ENCODE assay signal across 38 cellular contexts in the genomic region with DNA sequence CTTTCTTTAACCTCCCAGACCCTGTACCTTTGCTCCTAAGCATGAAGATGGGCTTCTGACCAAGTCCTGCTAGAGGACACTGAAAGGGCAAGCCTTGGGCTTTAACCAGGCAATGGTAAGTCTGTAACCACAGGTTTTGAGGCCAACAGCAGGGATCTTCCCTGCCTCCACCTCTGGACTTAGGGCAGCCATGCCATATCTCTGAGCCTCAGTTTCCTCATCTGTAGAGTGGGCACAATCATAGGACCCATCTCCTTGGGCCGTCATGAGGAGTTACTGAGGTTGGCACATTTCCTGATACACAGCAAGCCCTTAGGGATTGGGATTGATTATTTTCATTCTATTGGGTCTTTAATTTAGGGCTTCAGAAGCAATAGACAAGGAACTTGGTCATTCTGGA. TPM values are rescaled to one million over a fixed set of nuclear protein-coding genes. Genes with fewer than 3 reads are reported as not detected.
"Had no signal": no experiment of that assay in that cellular context is flagged by ENCODE, and none has a peak within 500 bp of the region (broad histone marks: within the 10 kb centered on the region; RNA-seq: fewer than 3 reads in every experiment).

No MANE protein-coding gene starts in this region.

- H3K4me3 ChIP-seq: adrenal gland, body of pancreas, breast epithelium had no signal

- H3K9me3 ChIP-seq: adrenal gland, body of pancreas, breast epithelium had no signal

- H3K36me3 ChIP-seq: adrenal gland, brain microvascular endothelial cell, breast epithelium had no signal

- H3K4me1 ChIP-seq: breast epithelium had no signal

- ATAC-seq: activated CD8-positive, alpha-beta T cell treated with anti-CD3 and anti-CD28 coated beads for 36 hours; activated naive CD4-positive, alpha-beta T cell treated with anti-CD3 and anti-CD28 coated beads, Interleukin-2, amount 50 U/mL, for 72 hours; activated T-cell treated with anti-CD3 and anti-CD28 coated beads, Interleukin-2, amount 50 U/mL, for 4 hours; activated T-cell treated with anti-CD3 and anti-CD28 coated beads, Interleukin-2, amount 50 U/mL, for 72 hours; activated T-helper 17 cell treated with anti-CD3 and anti-CD28 coated beads, Interleukin-2, amount 50 U/mL, for 72 hours; body of pancreas had no signal

- H3K27me3 ChIP-seq: adrenal gland, body of pancreas, brain microvascular endothelial cell, breast epithelium had no signal

- DNase-seq: activated B cell treated with CpG ODN at 0.5 μM for 24 hours; activated CD4-positive, alpha-beta memory T cell treated with anti-CD3 and anti-CD28 coated beads for 36 hours; activated CD4-positive, alpha-beta T cell treated with anti-CD3 and anti-CD28 coated beads for 4 hours; activated CD4-positive, alpha-beta T cell treated with anti-CD3 and anti-CD28 coated beads, Interleukin-2, amount 10 ng/mL, durations not matched to agents 24 days and 14 days; activated CD4-positive, alpha-beta T cell treated with anti-CD3 and anti-CD28 coated beads, Interleukin-2, amount 50 U/mL, for 1 hour; activated CD4-positive, alpha-beta T cell treated with anti-CD3 and anti-CD28 coated beads, Interleukin-2, amount 50 U/mL, for 4 hours; activated CD4-positive, CD25-positive, alpha-beta regulatory T cell treated with anti-CD3 and anti-CD28 coated beads, Interleukin-2, amount 50 U/mL, for 72 hours; activated CD8-positive, alpha-beta memory T cell treated with anti-CD3 and anti-CD28 coated beads, Interleukin-2, amount 50 U/mL, for 4 hours; activated CD8-positive, alpha-beta T cell treated with anti-CD3 and anti-CD28 coated beads for 36 hours; activated effector memory CD4-positive, alpha-beta T cell treated with anti-CD3 and anti-CD28 coated beads, Interleukin-2, amount 50 U/mL, for 16 hours; activated gamma-delta T cell treated with Interleukin-2 at 50 U/mL for 16 hours; activated naive CD4-positive, alpha-beta T cell; activated naive CD4-positive, alpha-beta T cell treated with anti-CD3 and anti-CD28 coated beads for 36 hours; activated naive CD4-positive, alpha-beta T cell treated with anti-CD3 and anti-CD28 coated beads, Interleukin-2, amount 50 U/mL, for 16 hours; activated naive CD8-positive, alpha-beta T cell treated with anti-CD3 and anti-CD28 coated beads for 36 hours; activated T-cell treated with anti-CD3 and anti-CD28 coated beads for 4 hours; activated T-cell treated with anti-CD3 and anti-CD28 coated beads, Interleukin-2, amount 50 U/mL, for 1 hour; activated T-cell treated with anti-CD3 and anti-CD28 coated beads, Interleukin-2, amount 50 U/mL, for 4 hours; activated T-cell treated with anti-CD3 and anti-CD28 coated beads, Interleukin-2, amount 50 U/mL, for 72 hours; adrenal gland; amniotic stem cell; aorta; body of pancreas; brain microvascular endothelial cell; central memory CD4-positive, alpha-beta T cell; T-helper 1 cell; T-helper 2 cell; T-helper 9 cell had no signal

- H3K27ac ChIP-seq: adrenal gland, body of pancreas, brain microvascular endothelial cell, breast epithelium, VCaP had no signal

- FAIRE-seq: astrocyte, TTC549 had no signal

RNA-seq across cellular contexts. Expression of a gene that starts 14.7 kb away (rescaled TPM):
- total RNA-seq: astrocyte, cardiac septum, cerebellum had no signal

RNA-seq across cellular contexts. Expression of a gene that starts 18.6 kb away (rescaled TPM):
- total RNA-seq: activated B cell treated with CpG ODN at 0.5 μM for 24 hours; activated CD4-positive, alpha-beta memory T cell treated with anti-CD3 and anti-CD28 coated beads for 36 hours; activated CD4-positive, alpha-beta T cell treated with anti-CD3 and anti-CD28 coated beads, Interleukin-2, amount 10 ng/mL, durations not matched to agents 24 days and 14 days; activated CD8-positive, alpha-beta memory T cell treated with anti-CD3 and anti-CD28 coated beads for 36 hours; activated CD8-positive, alpha-beta T cell treated with anti-CD3 and anti-CD28 coated beads for 36 hours; activated naive CD4-positive, alpha-beta T cell treated with anti-CD3 and anti-CD28 coated beads for 36 hours; activated naive CD4-positive, alpha-beta T cell treated with anti-CD3 and anti-CD28 coated beads, Interleukin-2, amount 50 U/mL, for 72 hours; activated naive CD8-positive, alpha-beta T cell treated with anti-CD3 and anti-CD28 coated beads for 36 hours; activated T-cell treated with anti-CD3 and anti-CD28 coated beads, Interleukin-2, amount 50 U/mL, for 4 hours; activated T-cell treated with anti-CD3 and anti-CD28 coated beads, Interleukin-2, amount 50 U/mL, for 72 hours; activated T-helper 1 cell treated with anti-CD3 and anti-CD28 coated beads, Interleukin-12 subunit alpha, Interleukin-12 subunit beta, Interleukin-2, Interleukin-4 antibody, amounts not matched to agents 30 ng/mL and 10 ng/mL and 1 ng/mL, durations not matched to agents 14 hours and 24 hours and 36 hours; activated T-helper 17 cell treated with anti-CD3 and anti-CD28 coated beads, Interleukin-2, amount 50 U/mL, for 72 hours; adrenal gland; aorta; astrocyte; body of pancreas; breast epithelium; cardiac septum; cerebellum had no signal
- polyA plus RNA-seq: adrenal gland, aorta had no signal

RNA-seq across cellular contexts. Expression of a gene that starts 24.5 kb away (rescaled TPM):
- total RNA-seq: activated B cell treated with CpG ODN at 0.5 μM for 24 hours; activated CD4-positive, alpha-beta memory T cell treated with anti-CD3 and anti-CD28 coated beads for 36 hours; activated CD4-positive, alpha-beta T cell treated with anti-CD3 and anti-CD28 coated beads, Interleukin-2, amount 10 ng/mL, durations not matched to agents 24 days and 14 days; activated CD8-positive, alpha-beta memory T cell treated with anti-CD3 and anti-CD28 coated beads for 36 hours; activated CD8-positive, alpha-beta T cell treated with anti-CD3 and anti-CD28 coated beads for 36 hours; activated naive CD4-positive, alpha-beta T cell treated with anti-CD3 and anti-CD28 coated beads for 36 hours; activated naive CD4-positive, alpha-beta T cell treated with anti-CD3 and anti-CD28 coated beads, Interleukin-2, amount 50 U/mL, for 72 hours; activated naive CD8-positive, alpha-beta T cell treated with anti-CD3 and anti-CD28 coated beads for 36 hours; activated T-cell treated with anti-CD3 and anti-CD28 coated beads, Interleukin-2, amount 50 U/mL, for 4 hours; activated T-cell treated with anti-CD3 and anti-CD28 coated beads, Interleukin-2, amount 50 U/mL, for 72 hours; activated T-helper 1 cell treated with anti-CD3 and anti-CD28 coated beads, Interleukin-12 subunit alpha, Interleukin-12 subunit beta, Interleukin-2, Interleukin-4 antibody, amounts not matched to agents 30 ng/mL and 10 ng/mL and 1 ng/mL, durations not matched to agents 14 hours and 24 hours and 36 hours; activated T-helper 17 cell treated with anti-CD3 and anti-CD28 coated beads, Interleukin-2, amount 50 U/mL, for 72 hours; aorta; astrocyte; body of pancreas; breast epithelium; cardiac septum; cerebellum had no signal
- polyA plus RNA-seq: aorta had no signal

RNA-seq across cellular contexts. Expression of a gene that starts 38.6 kb away (rescaled TPM):
- total RNA-seq: activated B cell treated with CpG ODN at 0.5 μM for 24 hours; activated CD4-positive, alpha-beta memory T cell treated with anti-CD3 and anti-CD28 coated beads for 36 hours; activated CD4-positive, alpha-beta T cell treated with anti-CD3 and anti-CD28 coated beads, Interleukin-2, amount 10 ng/mL, durations not matched to agents 24 days and 14 days; activated CD8-positive, alpha-beta memory T cell treated with anti-CD3 and anti-CD28 coated beads for 36 hours; activated CD8-positive, alpha-beta T cell treated with anti-CD3 and anti-CD28 coated beads for 36 hours; activated naive CD4-positive, alpha-beta T cell treated with anti-CD3 and anti-CD28 coated beads for 36 hours; activated naive CD4-positive, alpha-beta T cell treated with anti-CD3 and anti-CD28 coated beads, Interleukin-2, amount 50 U/mL, for 72 hours; activated naive CD8-positive, alpha-beta T cell treated with anti-CD3 and anti-CD28 coated beads for 36 hours; activated T-cell treated with anti-CD3 and anti-CD28 coated beads, Interleukin-2, amount 50 U/mL, for 4 hours; activated T-cell treated with anti-CD3 and anti-CD28 coated beads, Interleukin-2, amount 50 U/mL, for 72 hours; activated T-helper 1 cell treated with anti-CD3 and anti-CD28 coated beads, Interleukin-12 subunit alpha, Interleukin-12 subunit beta, Interleukin-2, Interleukin-4 antibody, amounts not matched to agents 30 ng/mL and 10 ng/mL and 1 ng/mL, durations not matched to agents 14 hours and 24 hours and 36 hours; activated T-helper 17 cell treated with anti-CD3 and anti-CD28 coated beads, Interleukin-2, amount 50 U/mL, for 72 hours; adrenal gland; aorta; astrocyte; body of pancreas; breast epithelium; cardiac septum; cerebellum had no signal
- polyA plus RNA-seq: adrenal gland, aorta had no signal

RNA-seq across cellular contexts. Expression of a gene that starts 45.9 kb away (rescaled TPM):
- total RNA-seq: activated B cell treated with CpG ODN at 0.5 μM for 24 hours; activated CD4-positive, alpha-beta memory T cell treated with anti-CD3 and anti-CD28 coated beads for 36 hours; activated CD4-positive, alpha-beta T cell treated with anti-CD3 and anti-CD28 coated beads, Interleukin-2, amount 10 ng/mL, durations not matched to agents 24 days and 14 days; activated CD8-positive, alpha-beta memory T cell treated with anti-CD3 and anti-CD28 coated beads for 36 hours; activated CD8-positive, alpha-beta T cell treated with anti-CD3 and anti-CD28 coated beads for 36 hours; activated naive CD4-positive, alpha-beta T cell treated with anti-CD3 and anti-CD28 coated beads for 36 hours; activated naive CD4-positive, alpha-beta T cell treated with anti-CD3 and anti-CD28 coated beads, Interleukin-2, amount 50 U/mL, for 72 hours; activated naive CD8-positive, alpha-beta T cell treated with anti-CD3 and anti-CD28 coated beads for 36 hours; activated T-cell treated with anti-CD3 and anti-CD28 coated beads, Interleukin-2, amount 50 U/mL, for 4 hours; activated T-cell treated with anti-CD3 and anti-CD28 coated beads, Interleukin-2, amount 50 U/mL, for 72 hours; activated T-helper 1 cell treated with anti-CD3 and anti-CD28 coated beads, Interleukin-12 subunit alpha, Interleukin-12 subunit beta, Interleukin-2, Interleukin-4 antibody, amounts not matched to agents 30 ng/mL and 10 ng/mL and 1 ng/mL, durations not matched to agents 14 hours and 24 hours and 36 hours; activated T-helper 17 cell treated with anti-CD3 and anti-CD28 coated beads, Interleukin-2, amount 50 U/mL, for 72 hours; aorta; astrocyte; body of pancreas; cardiac septum; cerebellum had no signal
